ENCODE assay signal across 8 cellular contexts in genomic region chr11:35943294-35943693, GRCh38. TPM values are rescaled to one million over a fixed set of nuclear protein-coding genes. Genes with fewer than 3 reads are reported as not detected.
DNase-seq lines count a peak whose midpoint lies in the region; ATAC-seq and TF ChIP-seq lines count a peak whose summit lies in the region.

No MANE protein-coding gene starts in this region.

- CTCF ChIA-PET in T-cell (lab: Charles Lee), result no interaction called here

- H3K4me1 Mint-ChIP-seq in T-cell, result peaks cover 13 to 21% (median 17%) of the 10 kb centered on the region in 3 donors

- TF ChIP-seq CTCF in fibroblast of villous mesenchyme (IDR thresholded peaks at IDR 0.05; ENCODE audit: insufficient read depth, low read depth, low read length), result no peak

- no peak overlapping the region for H3K27ac Mint-ChIP-seq in T-cell

- peak overlapping the region; percentile 67 to 89 (median 73) for H3K4me3 Mint-ChIP-seq in T-cell

- peaks cover 54 to 56% of the 10 kb centered on the region in 2 donors for H3K27me3 Mint-ChIP-seq in T-cell

- POLR2A ChIA-PET in T-cell (lab: Charles Lee), result no interaction called here

- H3K4me3 ChIP-seq in fibroblast of villous mesenchyme (ENCODE audit: low read depth, low read length) (peak overlapping the region; percentile 78), skeletal muscle cell (ENCODE audit: low read depth, low read length) (peak overlapping the region; percentile 49)

- H3K36me3 Mint-ChIP-seq in T-cell, result no peaks in the 10 kb centered on the region

- no peaks in the 10 kb centered on the region for H3K9me3 Mint-ChIP-seq in T-cell

- peak; percentile 14 for ATAC-seq in GM21447 (IDR thresholded peaks at IDR 0.05; ENCODE audit: unreplicated experiment)
- no peak for ATAC-seq in T-cell (replicated peaks in 1 of 4)
- ATAC-seq in HG02885 (IDR thresholded peaks at IDR 0.05; ENCODE audit: poor library complexity, unreplicated experiment), result no peak
- no peak for ATAC-seq in HG02798 (IDR thresholded peaks at IDR 0.05; ENCODE audit: poor library complexity, unreplicated experiment)

- DNase-seq in T-cell (no peak), fibroblast of villous mesenchyme (ENCODE audit: low read depth) (no peak), skeletal muscle cell (ENCODE audit: low read depth) (no peak), HT-29 (ENCODE audit: low spot score) (no peak), NCI-H1048 (lab: John Stamatoyannopoulos, UW) (no peak)

RNA-seq across cellular contexts. Expression of gene LDLRAD3, which starts 0.6 kb away (rescaled TPM):
- total RNA-seq in T-cell (under 1 TPM in 2 of 5 donors, not detected in 3; 0.18 to 0.22 TPM), fibroblast of villous mesenchyme (2.6 and 3.9 TPM in 2 replicates)
- total RNA-seq in HT-29 (2014; rRNA removed; shearing (Covaris generic)), result 1.1 and 3.3 TPM in 2 replicates
